Comparison of ENCODE assay signal across 15 cellular contexts in the genomic region with DNA sequence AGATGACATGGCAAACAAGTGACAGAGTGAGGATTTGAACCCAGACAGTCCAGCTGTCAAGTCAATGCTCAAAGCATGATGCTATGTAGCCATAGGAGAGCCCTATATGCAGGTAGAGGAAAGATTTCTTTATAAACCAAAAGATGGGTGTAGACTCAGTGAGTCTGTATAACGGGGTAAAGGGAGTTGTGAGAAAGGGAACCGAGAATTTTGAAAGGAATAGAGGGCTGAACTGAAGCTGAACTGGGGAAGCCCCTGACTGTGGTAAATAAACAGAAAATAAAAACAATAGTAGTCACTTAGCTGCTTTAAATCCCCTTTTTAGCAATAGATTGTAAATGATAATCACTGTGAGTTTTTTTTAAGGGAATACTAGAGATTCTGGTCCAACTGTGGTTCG.
DNase-seq lines count a peak whose midpoint lies in the region; ATAC-seq and TF ChIP-seq lines count a peak whose summit lies in the region.
"Had no signal": no experiment of that assay in that cellular context is flagged by ENCODE, and none has a peak within 500 bp of the region (broad histone marks: within the 10 kb centered on the region; RNA-seq: fewer than 3 reads in every experiment).

No MANE protein-coding gene starts in this region.

- H3K36me3 Mint-ChIP-seq in activated CD8-positive, alpha-beta T cell treated with anti-CD3 and anti-CD28 coated beads for 36 hours (ENCODE audit: low read depth): no peaks in the 10 kb centered on the region
- H3K36me3 Mint-ChIP-seq: CD4-positive, alpha-beta memory T cell had no signal

- TF ChIP-seq CTCF in GM12865 (IDR thresholded peaks at IDR 0.05; ENCODE audit: insufficient read depth, low read depth, low read length, missing control alignments): no peak
- no peak for TF ChIP-seq CTCF in activated CD8-positive, alpha-beta T cell treated with anti-CD3 and anti-CD28 coated beads for 36 hours (IDR thresholded peaks at IDR 0.05)

- CTCF ChIA-PET in activated CD8-positive, alpha-beta T cell treated with anti-CD3 and anti-CD28 coated beads for 36 hours (lab: Charles Lee): no interaction called here

- H3K9me3 Mint-ChIP-seq in activated CD8-positive, alpha-beta T cell treated with anti-CD3 and anti-CD28 coated beads for 36 hours: no peaks in the 10 kb centered on the region

- POLR2A ChIA-PET in activated CD8-positive, alpha-beta T cell treated with anti-CD3 and anti-CD28 coated beads for 36 hours (lab: Charles Lee): no interaction called here

- peak; percentile 66 for ATAC-seq in GM19324 (IDR thresholded peaks at IDR 0.05; ENCODE audit: low FRiP score, unreplicated experiment)
- ATAC-seq in HG02588 (IDR thresholded peaks at IDR 0.05; ENCODE audit: unreplicated experiment): peak; percentile 76
- peak; percentile 92 for ATAC-seq in HG03342 (IDR thresholded peaks at IDR 0.05; ENCODE audit: unreplicated experiment)
- no peak for ATAC-seq in activated CD8-positive, alpha-beta T cell treated with anti-CD3 and anti-CD28 coated beads for 36 hours

- intact Hi-C loops in activated CD8-positive, alpha-beta T cell treated with anti-CD3 and anti-CD28 coated beads for 36 hours (cut with micrococcal nuclease): no loop called here

- DNase-seq in GM12865 (ENCODE audit: low read depth) (peak; percentile 39), amniotic stem cell (lab: John Stamatoyannopoulos, UW) (no peak), NCI-H2029 (lab: John Stamatoyannopoulos, UW) (no peak), 8988T (no peak)
- no peak for DNase-seq in activated CD8-positive, alpha-beta T cell treated with anti-CD3 and anti-CD28 coated beads for 36 hours
- DNase-seq: aorta; CD4-positive, alpha-beta memory T cell; dermis blood vessel endothelial cell; mammary epithelial cell; NCI-H1436 treated with DMSO at 0.1 percent for 48 hours; NCI-H526 had no signal

- no peaks in the 10 kb centered on the region for H3K4me1 Mint-ChIP-seq in activated CD8-positive, alpha-beta T cell treated with anti-CD3 and anti-CD28 coated beads for 36 hours (ENCODE audit: low read depth)
- H3K4me1 Mint-ChIP-seq: CD4-positive, alpha-beta memory T cell had no signal

- H3K27ac Mint-ChIP-seq in activated CD8-positive, alpha-beta T cell treated with anti-CD3 and anti-CD28 coated beads for 36 hours: no peak overlapping the region
- H3K27ac Mint-ChIP-seq: CD4-positive, alpha-beta memory T cell had no signal

- no peak overlapping the region for H3K4me3 ChIP-seq in GM12865 (ENCODE audit: low read depth, low read length)
- H3K4me3 ChIP-seq: thoracic aorta had no signal

- no peak overlapping the region for H3K4me3 Mint-ChIP-seq in activated CD8-positive, alpha-beta T cell treated with anti-CD3 and anti-CD28 coated beads for 36 hours
- H3K4me3 Mint-ChIP-seq: CD4-positive, alpha-beta memory T cell had no signal

- H3K27me3 Mint-ChIP-seq in activated CD8-positive, alpha-beta T cell treated with anti-CD3 and anti-CD28 coated beads for 36 hours: peaks cover 3% of the 10 kb centered on the region
- H3K27me3 Mint-ChIP-seq: CD4-positive, alpha-beta memory T cell had no signal
